In genomic region chr10:121092341-121093099, GRCh38 we compare ENCODE assay signal across 14 cellular contexts.
DNase-seq lines count a peak whose midpoint lies in the region; ATAC-seq and TF ChIP-seq lines count a peak whose summit lies in the region.
"Had no signal": no experiment of that assay in that cellular context is flagged by ENCODE, and none has a peak within 500 bp of the region (broad histone marks: within the 10 kb centered on the region; RNA-seq: fewer than 3 reads in every experiment).

No MANE protein-coding gene starts in this region.

- H3K9me3 Mint-ChIP-seq in nephron = peaks cover 3% of the 10 kb centered on the region

- H3K27ac Mint-ChIP-seq in nephron = peak overlapping the region; percentile 29 to 62 (median 53)
- H3K27ac Mint-ChIP-seq: stimulated activated naive CD8-positive, alpha-beta T cell treated with anti-CD3 and anti-CD28 coated beads, Interleukin-15, Interleukin-2, amounts not matched to agents 100 ng/mL and 50 ng/mL, for 24 hours had no signal

- in situ Hi-C loops in ACHN (cut with HindIII; ENCODE audit: low pct_ligation_motif_present, low pct_unique_long_range_greater_than_20kb, low sequenced_read_pairs) = no loop called here

- H3K36me3 Mint-ChIP-seq in nephron (ENCODE audit: low read depth) = no peaks in the 10 kb centered on the region

- no peak for TF ChIP-seq CTCF in nephron (IDR thresholded peaks at IDR 0.05; ENCODE audit: unreplicated experiment in 3 of 3)

- H3K4me3 Mint-ChIP-seq in nephron = no peak overlapping the region
- H3K4me3 Mint-ChIP-seq: stimulated activated naive CD8-positive, alpha-beta T cell treated with anti-CD3 and anti-CD28 coated beads, Interleukin-15, Interleukin-2, amounts not matched to agents 100 ng/mL and 50 ng/mL, for 24 hours had no signal

- ATAC-seq in esophagus mucosa (peak; percentile 80), GM18868 (IDR thresholded peaks at IDR 0.05; ENCODE audit: unreplicated experiment) (no peak), GM21717 (IDR thresholded peaks at IDR 0.05; ENCODE audit: unreplicated experiment) (no peak), GM19351 (IDR thresholded peaks at IDR 0.05; ENCODE audit: unreplicated experiment) (no peak)
- ATAC-seq: gastrocnemius medialis had no signal

- peaks cover 21% of the 10 kb centered on the region for H3K27me3 Mint-ChIP-seq in nephron (ENCODE audit: low read depth)
- H3K27me3 Mint-ChIP-seq: stimulated activated naive CD8-positive, alpha-beta T cell treated with anti-CD3 and anti-CD28 coated beads, Interleukin-15, Interleukin-2, amounts not matched to agents 100 ng/mL and 50 ng/mL, for 24 hours had no signal

- DNase-seq in ACHN (peak; percentile 72), RPMI7951 (ENCODE audit: low read depth) (peak; percentile 90), RPMI8226 (no peak)
- DNase-seq: effector CD8-positive, alpha-beta T cell; gastrocnemius medialis; GDM1; NCI-H187; NCI-H510A treated with DMSO at 0.1 percent for 48 hours had no signal

- peaks cover 31% of the 10 kb centered on the region for H3K4me1 Mint-ChIP-seq in nephron
